Comparison of ENCODE assay signal across 24 cellular contexts in the genomic region with DNA sequence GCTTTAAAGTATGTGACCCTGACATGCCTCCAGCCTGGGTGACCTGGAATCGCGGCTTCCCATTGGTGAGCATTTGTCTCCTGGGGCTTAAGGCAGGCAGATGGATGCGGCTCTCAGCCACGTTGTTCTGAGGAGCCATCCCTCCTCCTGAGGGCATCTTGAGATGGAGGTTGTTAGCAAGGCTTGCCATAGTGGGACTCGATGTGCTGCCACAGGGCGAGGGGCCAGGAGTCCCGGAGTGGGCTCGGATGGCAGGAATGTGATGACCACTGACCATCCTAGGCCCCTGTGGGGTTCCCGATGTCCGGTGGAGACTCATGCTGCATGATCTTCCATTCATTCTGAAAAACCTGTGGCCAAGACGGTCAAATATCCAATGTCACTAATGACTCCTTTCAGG.
"Had no signal": no experiment of that assay in that cellular context is flagged by ENCODE, and none has a peak within 500 bp of the region (broad histone marks: within the 10 kb centered on the region; RNA-seq: fewer than 3 reads in every experiment).

No MANE protein-coding gene starts in this region.

- DNase-seq: colonic mucosa; cortex of kidney; dermis blood vessel endothelial cell; dorsolateral prefrontal cortex; effector CD4-positive, alpha-beta T cell; effector CD8-positive, alpha-beta T cell; effector memory CD4-positive, alpha-beta T cell; effector memory CD8-positive, alpha-beta T cell; endodermal cell; erythroblast; esophagus squamous epithelium; foreskin fibroblast; foreskin keratinocyte; foreskin melanocyte; gastrocnemius medialis; glutamatergic neuron; head of caudate nucleus; heart left ventricle; heart right ventricle had no signal

- H3K4me3 ChIP-seq: colonic mucosa, coronary artery, dorsolateral prefrontal cortex, esophagus squamous epithelium, gastrocnemius medialis, gastroesophageal sphincter, heart left ventricle, heart right ventricle had no signal

- H3K27me3 ChIP-seq: colonic mucosa, dorsolateral prefrontal cortex, esophagus squamous epithelium, foreskin keratinocyte, gastrocnemius medialis, gastroesophageal sphincter, heart left ventricle, heart right ventricle had no signal

- H3K27ac Mint-ChIP-seq: dendritic cell treated with granulocyte-macrophage colony-stimulating factor and Interleukin-4, amounts not matched to agents 40 ng/mL and 50 ng/mL, for 4 days; effector memory CD8-positive, alpha-beta T cell; endodermal cell had no signal

- H3K36me3 ChIP-seq: colonic mucosa, esophagus squamous epithelium, gastrocnemius medialis had no signal

- H3K27ac ChIP-seq: colonic mucosa, coronary artery, dorsolateral prefrontal cortex, epithelial cell of prostate, esophagus squamous epithelium, foreskin keratinocyte, gastrocnemius medialis, gastroesophageal sphincter, heart left ventricle, heart right ventricle had no signal

- H3K4me1 ChIP-seq: esophagus squamous epithelium, gastroesophageal sphincter, heart left ventricle, heart right ventricle had no signal

- H3K9me3 ChIP-seq: colonic mucosa, esophagus squamous epithelium, gastrocnemius medialis, gastroesophageal sphincter, heart left ventricle, heart right ventricle had no signal

- H3K9me3 Mint-ChIP-seq: dendritic cell treated with granulocyte-macrophage colony-stimulating factor and Interleukin-4, amounts not matched to agents 40 ng/mL and 50 ng/mL, for 4 days; effector memory CD8-positive, alpha-beta T cell; endodermal cell had no signal

- H3K4me3 Mint-ChIP-seq: dendritic cell treated with granulocyte-macrophage colony-stimulating factor and Interleukin-4, amounts not matched to agents 40 ng/mL and 50 ng/mL, for 4 days; effector memory CD8-positive, alpha-beta T cell; endodermal cell had no signal

- ATAC-seq: effector memory CD8-positive, alpha-beta T cell; esophagus mucosa; foreskin keratinocyte; gastrocnemius medialis; gastroesophageal sphincter; heart left ventricle; heart right ventricle had no signal

- H3K4me1 Mint-ChIP-seq: endodermal cell had no signal
